In the genomic region with DNA sequence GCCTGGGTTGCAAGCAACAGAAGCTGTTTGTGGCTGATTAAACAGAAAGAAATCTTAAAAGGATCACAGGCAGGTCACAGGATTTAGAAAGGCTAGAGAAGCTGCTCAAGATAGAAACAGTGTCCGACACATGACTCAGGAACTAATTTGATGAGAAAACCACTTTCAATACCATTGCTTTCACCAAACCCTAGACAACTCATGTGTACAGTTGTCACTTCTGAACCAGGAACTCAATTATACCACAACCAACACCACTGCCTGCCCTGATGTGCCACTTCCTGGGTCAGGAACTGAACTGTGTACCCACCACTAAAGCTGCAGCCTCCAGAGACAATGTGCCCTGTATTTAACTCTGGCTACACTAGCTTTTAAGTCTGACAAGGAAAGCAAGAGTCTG, we compare ENCODE assay signal across 8 cellular contexts. TPM values are rescaled to one million over a fixed set of nuclear protein-coding genes. Genes with fewer than 3 reads are reported as not detected.
DNase-seq lines count a peak whose midpoint lies in the region; ATAC-seq and TF ChIP-seq lines count a peak whose summit lies in the region.

No MANE protein-coding gene starts in this region.

- peak; percentile 81 for ATAC-seq in GM19351 (IDR thresholded peaks at IDR 0.05; ENCODE audit: unreplicated experiment)
- peak; percentile 89 for ATAC-seq in HG03432 (IDR thresholded peaks at IDR 0.05; ENCODE audit: unreplicated experiment)

- DNase-seq in CD14-positive monocyte (ENCODE audit: low spot score) (no peak), NCI-H2171 treated with DMSO at 0.1 percent for 48 hours (lab: John Stamatoyannopoulos, UW) (no peak), NCI-H2196 treated with DMSO at 0.1 percent for 48 hours (lab: John Stamatoyannopoulos, UW; ENCODE audit: unreplicated experiment) (no peak), T1000 (lab: John Stamatoyannopoulos, UW) (no peak), posterior cingulate gyrus (no peak)
- DNase-seq in activated T-cell treated with anti-CD3 and anti-CD28 coated beads, Interleukin-2, amount 50 U/mL, for 48 hours: peak; percentile 41 to 48

- H3K27me3 Mint-ChIP-seq in CD14-positive monocyte (ENCODE audit: low read depth in 3 of 3): peaks cover 0 to 5% (median 3%) of the 10 kb centered on the region in 3 donors

- peak overlapping the region; percentile 24 to 33 for H3K4me3 Mint-ChIP-seq in CD14-positive monocyte

- no peak for TF ChIP-seq CTCF in CD14-positive monocyte (IDR thresholded peaks at IDR 0.05)

- peaks cover 6% of the 10 kb centered on the region in 2 donors for H3K36me3 Mint-ChIP-seq in CD14-positive monocyte

- H3K4me1 Mint-ChIP-seq in CD14-positive monocyte: peaks cover 63% of the 10 kb centered on the region

- intact Hi-C loops in CD14-positive monocyte (cut with micrococcal nuclease) (loop anchor here in 1 of 2 donors (2.0 kb wide), 1 partner anchor 65 kb away; no protein-coding TSS in a partner anchor), posterior cingulate gyrus (cut with DNase I) (no loop called here)

- peak overlapping the region; percentile 85 to 97 (median 93) for H3K27ac Mint-ChIP-seq in CD14-positive monocyte

- H3K9me3 Mint-ChIP-seq in CD14-positive monocyte: peaks cover 0 to 8% (median 6%) of the 10 kb centered on the region in 7 donors

RNA-seq across cellular contexts. Expression of gene RHOQ, which starts 6.9 kb away (rescaled TPM):
- polyA plus RNA-seq in CD14-positive monocyte: 10 to 100 TPM; 13.9 to 14.1 TPM

RNA-seq across cellular contexts. Expression of gene ATP6V1E2, which starts 7.0 kb away (rescaled TPM):
- 1 to 10 TPM; 3.7 to 4.0 TPM for polyA plus RNA-seq in CD14-positive monocyte

RNA-seq across cellular contexts. Expression of gene TMEM247, which starts 56.0 kb away (rescaled TPM):
- not detected for polyA plus RNA-seq in CD14-positive monocyte

Comparison
In these comparisons a context has a peak if more than half of its experiments do, and no peak if none do; other contexts are left out.
1. DNase-seq: peak in activated T-cell treated with anti-CD3 and anti-CD28 coated beads, Interleukin-2, amount 50 U/mL, for 48 hours (2 of 2); none in CD14-positive monocyte (single experiment), NCI-H2171 treated with DMSO at 0.1 percent for 48 hours (single experiment), NCI-H2196 treated with DMSO at 0.1 percent for 48 hours (single experiment), T1000 (single experiment) and posterior cingulate gyrus (0 of 10).